Comparison of ENCODE assay signal across 8 cellular contexts in genomic region chr15:82204575-82204974, GRCh38. TPM values are rescaled to one million over a fixed set of nuclear protein-coding genes. Genes with fewer than 3 reads are reported as not detected.
DNase-seq lines count a peak whose midpoint lies in the region; ATAC-seq, FAIRE-seq and TF ChIP-seq lines count a peak whose summit lies in the region.
"Not testable (repeated sequence)": the region's sequence is repeated elsewhere in the genome, so short reads cannot be mapped to it uniquely, and the experiment has no call there.

No MANE protein-coding gene starts in this region.

- DNase-seq in GM12891 (ENCODE audit: insufficient read length, low spot score); astrocyte (ENCODE audit: low read depth); H1 (ENCODE audit: low read depth in 1 of 2, low spot score in 2 of 2); left ventricle myocardium superior; stimulated activated naive B cell treated with anti-CD40 and anti-IgM and Interleukin-4, amounts not matched to agents 10 μg/mL and 1 μg/mL and 100 μg/mL, for 72 hours; urothelium cell line (ENCODE audit: low spot score): not testable (repeated sequence)
- DNase-seq in brain microvascular endothelial cell: peak; percentile 14

- intact Hi-C loops in left ventricle myocardium superior (cut with micrococcal nuclease): not testable (repeated sequence)

- H2BK20ac ChIP-seq in H1 (ENCODE audit: low read length): not testable (repeated sequence)

- H3K27me3 Mint-ChIP-seq in astrocyte (ENCODE audit: low read depth, unreplicated experiment); stimulated activated naive B cell treated with anti-CD40 and anti-IgM and Interleukin-4, amounts not matched to agents 10 μg/mL and 1 μg/mL and 100 μg/mL, for 72 hours: not testable (repeated sequence)

- H3K4ac ChIP-seq in H1 (replicated peaks; ENCODE audit: insufficient read length, low read depth, low read length): not testable (repeated sequence)

- POLR2A ChIA-PET in H1 (lab: Charles Lee; ENCODE audit: partially characterized antibody): not testable (repeated sequence)

- not testable (repeated sequence) for H3K79me1 ChIP-seq in H1 (ENCODE audit: low read depth, low read length)

- not testable (repeated sequence) for H2BK5ac ChIP-seq in H1 (ENCODE audit: low read depth, low read length)

- CTCF ChIA-PET in H1 (lab: Charles Lee; ENCODE audit: partially characterized antibody): not testable (repeated sequence)

- H3K27ac Mint-ChIP-seq in astrocyte (ENCODE audit: unreplicated experiment): not testable (repeated sequence)
- peak overlapping the region; percentile 77 for H3K27ac Mint-ChIP-seq in stimulated activated naive B cell treated with anti-CD40 and anti-IgM and Interleukin-4, amounts not matched to agents 10 μg/mL and 1 μg/mL and 100 μg/mL, for 72 hours

- not testable (repeated sequence) for H3K23ac ChIP-seq in H1 (ENCODE audit: insufficient read length)

- H3K23me2 ChIP-seq in H1 (ENCODE audit: low read depth, low read length): not testable (repeated sequence)

- H2BK12ac ChIP-seq in H1 (ENCODE audit: low read depth, low read length): not testable (repeated sequence)

- in situ Hi-C loops in brain microvascular endothelial cell (cut with HindIII; ENCODE audit: low pct_ligation_motif_present, low sequenced_read_pairs): not testable (repeated sequence)

- H3K36me3 ChIP-seq in astrocyte (ENCODE audit: insufficient read depth, low read length); brain microvascular endothelial cell (replicated peaks); H1 (ENCODE audit: control insufficient read depth in 2 of 4, insufficient read depth in 4 of 4, low read length in 3 of 4): not testable (repeated sequence)

- H3K79me2 ChIP-seq in astrocyte (ENCODE audit: insufficient read depth, low read length); H1 (ENCODE audit: control insufficient read depth in 1 of 2, insufficient read depth in 2 of 2, low read length in 2 of 2): not testable (repeated sequence)

- H2BK15ac ChIP-seq in H1 (ENCODE audit: low read length): not testable (repeated sequence)

- H3K56ac ChIP-seq in H1 (replicated peaks; ENCODE audit: insufficient read length, low read depth, low read length): not testable (repeated sequence)

- not testable (repeated sequence) for H3K9me3 Mint-ChIP-seq in astrocyte (ENCODE audit: unreplicated experiment); stimulated activated naive B cell treated with anti-CD40 and anti-IgM and Interleukin-4, amounts not matched to agents 10 μg/mL and 1 μg/mL and 100 μg/mL, for 72 hours

- TF ChIP-seq EP300 in H1 (IDR thresholded peaks at IDR 0.05; ENCODE audit: borderline replicate concordance in 1 of 2, low read depth in 2 of 2, low read length in 2 of 2): not testable (repeated sequence)

- H3K27me3 ChIP-seq in astrocyte (ENCODE audit: insufficient read depth, low read length); brain microvascular endothelial cell (replicated peaks); H1 (replicated peaks in 1 of 4; ENCODE audit: control insufficient read depth in 3 of 4, extremely low read depth in 1 of 4, insufficient read depth in 3 of 4, low read length in 3 of 4): not testable (repeated sequence)

- not testable (repeated sequence) for H3K4me3 ChIP-seq in astrocyte (ENCODE audit: insufficient read depth, low read depth, low read length); brain microvascular endothelial cell (ENCODE audit: low read depth, low read length); H1 (ENCODE audit: extremely low read depth in 1 of 4, insufficient read depth in 2 of 4, low read depth in 3 of 4, low read length in 4 of 4)

- not testable (repeated sequence) for H2BK120ac ChIP-seq in H1 (replicated peaks; ENCODE audit: low read depth, low read length)

- not testable (repeated sequence) for H3K4me3 Mint-ChIP-seq in astrocyte (ENCODE audit: unreplicated experiment)
- H3K4me3 Mint-ChIP-seq in stimulated activated naive B cell treated with anti-CD40 and anti-IgM and Interleukin-4, amounts not matched to agents 10 μg/mL and 1 μg/mL and 100 μg/mL, for 72 hours: peak overlapping the region; percentile 48 to 64

- peak; percentile 35; the same call in 1 of the 3 replicates for ATAC-seq in SK-N-SH treated with all-trans-retinoic acid at 6 μM for 48 hours
- ATAC-seq in left ventricle myocardium superior: peak; percentile 45
- peak; percentile 71 to 82 for ATAC-seq in stimulated activated naive B cell treated with anti-CD40 and anti-IgM and Interleukin-4, amounts not matched to agents 10 μg/mL and 1 μg/mL and 100 μg/mL, for 72 hours (replicated peaks)

- not testable (repeated sequence) for H4K91ac ChIP-seq in H1 (replicated peaks; ENCODE audit: insufficient read length, low read length)

- not testable (repeated sequence) for H3K4me1 ChIP-seq in astrocyte (ENCODE audit: insufficient read depth, low read length); H1 (replicated peaks in 1 of 4; ENCODE audit: control insufficient read depth in 3 of 4, insufficient read depth in 4 of 4, low read length in 3 of 4)

- H3K4me1 Mint-ChIP-seq in astrocyte (ENCODE audit: low read depth, unreplicated experiment): peaks cover 12% of the 10 kb centered on the region
- peaks cover 12 to 21% of the 10 kb centered on the region in 2 donors for H3K4me1 Mint-ChIP-seq in stimulated activated naive B cell treated with anti-CD40 and anti-IgM and Interleukin-4, amounts not matched to agents 10 μg/mL and 1 μg/mL and 100 μg/mL, for 72 hours

- not testable (repeated sequence) for TF ChIP-seq RAD21 in H1 (IDR thresholded peaks at IDR 0.05 in 1 of 2, conservative IDR thresholded peaks at IDR 0.05 in 1 of 2; ENCODE audit: low read depth in 2 of 2, low read length in 2 of 2)

- not testable (repeated sequence) for H3K9me3 ChIP-seq in astrocyte (ENCODE audit: insufficient read depth, low read depth, low read length); H1 (ENCODE audit: insufficient read depth in 2 of 2, low read depth in 1 of 2, low read length in 1 of 2)

- not testable (repeated sequence) for H3K36me3 Mint-ChIP-seq in astrocyte (ENCODE audit: low read depth, unreplicated experiment)
- H3K36me3 Mint-ChIP-seq in stimulated activated naive B cell treated with anti-CD40 and anti-IgM and Interleukin-4, amounts not matched to agents 10 μg/mL and 1 μg/mL and 100 μg/mL, for 72 hours: peaks cover 14 to 25% of the 10 kb centered on the region in 2 donors

- not testable (repeated sequence) for H3K27ac ChIP-seq in astrocyte (ENCODE audit: low read depth, low read length); brain microvascular endothelial cell; H1 (ENCODE audit: low read depth, low read length)

- not testable (repeated sequence) for H3K4me2 ChIP-seq in astrocyte (ENCODE audit: low read length); H1 (ENCODE audit: insufficient read depth in 1 of 2, low read depth in 2 of 2, low read length in 2 of 2)

- not testable (repeated sequence) for TF ChIP-seq CTCF in astrocyte (IDR thresholded peaks at IDR 0.05; ENCODE audit: insufficient read depth, low read depth, low read length); brain microvascular endothelial cell (IDR thresholded peaks at IDR 0.05; ENCODE audit: low read depth, low read length, missing control alignments); H1 (IDR thresholded peaks at IDR 0.05; ENCODE audit: control extremely low read depth in 1 of 3, insufficient read depth in 1 of 3, low read depth in 1 of 3, low read length in 3 of 3)

- not testable (repeated sequence) for H2AFZ ChIP-seq in astrocyte (ENCODE audit: low read depth, low read length); H1 (ENCODE audit: low read length)

- not testable (repeated sequence) for H4K20me1 ChIP-seq in astrocyte (ENCODE audit: insufficient read depth, low read length); H1 (replicated peaks in 1 of 2; ENCODE audit: control insufficient read depth in 1 of 2, insufficient read depth in 2 of 2, low read length in 2 of 2)

- H2AK5ac ChIP-seq in H1 (ENCODE audit: low read depth, low read length): not testable (repeated sequence)

- not testable (repeated sequence) for H3K9ac ChIP-seq in astrocyte (ENCODE audit: low read length); H1 (replicated peaks in 1 of 4; ENCODE audit: extremely low read depth in 1 of 4, low read depth in 3 of 4, low read length in 3 of 4)

- FAIRE-seq in GM12891 (lab: Jason Lieb, UNC) (peak; percentile 83), astrocyte (lab: Jason Lieb, UNC) (peak; percentile 76), H1 (lab: Jason Lieb, UNC) (peak; percentile 78), urothelium cell line (lab: Jason Lieb, UNC) (peak; percentile 92)

- 92% methylated on average over 2 of the region's 2 CpGs; no CpG with 5 or more reads in 1 of the 2 experiments for WGBS in H1 (ENCODE audit: extremely low coverage in 1 of 2, insufficient coverage in 1 of 2, insufficient read length in 1 of 2, insufficient replicate concordance in 2 of 2, low coverage in 1 of 2, low lambda C conversion rate in 2 of 2, missing lambda C conversion rate in 1 of 2), 2 experiments

- H3K18ac ChIP-seq in H1 (ENCODE audit: extremely low read depth, low read length): not testable (repeated sequence)

- H3K14ac ChIP-seq in H1 (ENCODE audit: insufficient read length): not testable (repeated sequence)

- not testable (repeated sequence) for H4K5ac ChIP-seq in H1 (ENCODE audit: insufficient read length, low read depth, low read length)

- not testable (repeated sequence) for TF ChIP-seq POLR2A in GM12891 (IDR thresholded peaks at IDR 0.05; ENCODE audit: low read depth, low read length); H1 (IDR thresholded peaks at IDR 0.05; ENCODE audit: control extremely low read depth in 1 of 2, low read depth in 2 of 2, low read length in 2 of 2)

- H4K8ac ChIP-seq in H1 (ENCODE audit: extremely low read depth, insufficient read depth, low read length): not testable (repeated sequence)

RNA-seq across cellular contexts. Expression of gene EFL1, which starts 58.0 kb away (rescaled TPM):
- 18.2 TPM for polyA plus RNA-seq in GM12891 (2012; ENCODE audit: low read depth, missing spikeins)
- total RNA-seq in astrocyte (13.6 and 13.7 TPM in 2 replicates), left ventricle myocardium superior (17.6 TPM)
- total RNA-seq in H1 (2021; fragmentation: NEBNext Ultra II Directional; extraction: Animal tissue kit (Norgen Biotek cat#: 25700)): 31.5 and 32.8 TPM in 2 replicates
- 8.8 and 10.8 TPM in 2 replicates for polyA plus RNA-seq in H1 (2011; rRNA removed)
- 18.0 TPM for polyA plus RNA-seq in H1 (2011; cell fraction: cytosol; rRNA removed)
- polyA plus RNA-seq in H1 (2011; cell fraction: nucleus; rRNA removed): 15.3 TPM
- 20.3 to 30.7 TPM (median 24.2 TPM) in 4 replicates for polyA plus RNA-seq in H1 (2012, experiment 1 of 2)
- 1.9 TPM for polyA plus RNA-seq in H1 (2012, experiment 2 of 2)
- polyA plus RNA-seq in H1 (2013, experiment 1 of 2): 16.4 TPM
- 17.5 TPM for polyA plus RNA-seq in H1 (2013, experiment 2 of 2)
- 33.1 and 45.0 TPM in 2 replicates for polyA minus RNA-seq in H1 (2011; rRNA and poly(A)+ RNA removed)
- 31.2 TPM for polyA minus RNA-seq in H1 (2011; cell fraction: cytosol; rRNA and poly(A)+ RNA removed)
- 49.1 TPM for polyA minus RNA-seq in H1 (2011; cell fraction: nucleus; rRNA and poly(A)+ RNA removed)

RNA-seq across cellular contexts. Expression of gene SAXO2, which starts 58.0 kb away (rescaled TPM):
- polyA plus RNA-seq in GM12891 (2012; ENCODE audit: low read depth, missing spikeins): 3.0 TPM
- total RNA-seq in astrocyte (1.1 and 1.2 TPM in 2 replicates), left ventricle myocardium superior (2.6 TPM)
- total RNA-seq in H1 (2021; fragmentation: NEBNext Ultra II Directional; extraction: Animal tissue kit (Norgen Biotek cat#: 25700)): 3.1 and 3.8 TPM in 2 replicates
- polyA plus RNA-seq in H1 (2011; rRNA removed): 1.9 and 3.1 TPM in 2 replicates
- 2.5 TPM for polyA plus RNA-seq in H1 (2011; cell fraction: cytosol; rRNA removed)
- 2.7 TPM for polyA plus RNA-seq in H1 (2011; cell fraction: nucleus; rRNA removed)
- 1.3 to 3.9 TPM (median 2.1 TPM) in 4 replicates for polyA plus RNA-seq in H1 (2012, experiment 1 of 2)
- polyA plus RNA-seq in H1 (2012, experiment 2 of 2): 2.3 TPM
- 3.6 TPM for polyA plus RNA-seq in H1 (2013, experiment 1 of 2)
- polyA plus RNA-seq in H1 (2013, experiment 2 of 2): 2.3 TPM
- polyA minus RNA-seq in H1 (2011; rRNA and poly(A)+ RNA removed): 0.22 and 0.29 TPM in 2 replicates
- not detected for polyA minus RNA-seq in H1 (2011; cell fraction: cytosol; rRNA and poly(A)+ RNA removed)
- not detected for polyA minus RNA-seq in H1 (2011; cell fraction: nucleus; rRNA and poly(A)+ RNA removed)
